In genomic region chr11:108069947-108070346, GRCh38 we compare ENCODE assay signal across 8 cellular contexts. TPM values are rescaled to one million over a fixed set of nuclear protein-coding genes. Genes with fewer than 3 reads are reported as not detected.
DNase-seq lines count a peak whose midpoint lies in the region; ATAC-seq, FAIRE-seq and TF ChIP-seq lines count a peak whose summit lies in the region.

No MANE protein-coding gene starts in this region.

- intact Hi-C loops in A673 (cut with micrococcal nuclease; ENCODE audit: unreplicated experiment), result no loop called here
- intact Hi-C loops in cardiac septum (cut with DNase I), result no loop called here

- no peaks in the 10 kb centered on the region for H3K27me3 ChIP-seq in A673 (replicated peaks; ENCODE audit: insufficient read depth, low read depth, low read length, poor library complexity)
- no peaks in the 10 kb centered on the region for H3K27me3 ChIP-seq in endocrine pancreas (ENCODE audit: control insufficient read depth, insufficient read depth, low read length)
- no peaks in the 10 kb centered on the region for H3K27me3 ChIP-seq in SJCRH30

- no peak for TF ChIP-seq CTCF in A673 (conservative IDR thresholded peaks at IDR 0.05; ENCODE audit: low read depth, low read length)

- peak; percentile 73 for ATAC-seq in GM18858 (IDR thresholded peaks at IDR 0.05; ENCODE audit: unreplicated experiment)
- ATAC-seq in HG03135 (IDR thresholded peaks at IDR 0.05; ENCODE audit: unreplicated experiment), result no peak

- no TSS peak for BruUV-seq in A673 (replicated peaks; lab: Mats Ljungman, UMichigan)

- peaks cover 16% of the 10 kb centered on the region for H3K36me3 ChIP-seq in A673 (ENCODE audit: insufficient read depth, low read length, poor library complexity, severe bottlenecking)
- no peaks in the 10 kb centered on the region for H3K36me3 ChIP-seq in endocrine pancreas (ENCODE audit: control insufficient read depth, insufficient read depth, low read length)
- H3K36me3 ChIP-seq in SJCRH30, result peaks cover 2% of the 10 kb centered on the region; the same call in 1 of the 2 replicates

- H3K27ac ChIP-seq in A673 (ENCODE audit: low read depth, low read length, poor library complexity, severe bottlenecking) (no peak overlapping the region), SJCRH30 (no peak overlapping the region)

- POLR2A ChIA-PET in A673 (lab: Charles Lee; ENCODE audit: low non-redundant PET), result no interaction called here

- no peak overlapping the region for H3K9ac ChIP-seq in endocrine pancreas (ENCODE audit: control insufficient read depth, insufficient read depth, low read length)

- H3K4me1 ChIP-seq in A673 (ENCODE audit: insufficient read depth, low read length, poor library complexity, severe bottlenecking) (no peaks in the 10 kb centered on the region), endocrine pancreas (ENCODE audit: control insufficient read depth, insufficient read depth, low read length) (no peaks in the 10 kb centered on the region), SJCRH30 (no peaks in the 10 kb centered on the region)

- H3K9me3 ChIP-seq in A673 (ENCODE audit: low read depth, low read length, poor library complexity, severe bottlenecking) (no peaks in the 10 kb centered on the region), endocrine pancreas (ENCODE audit: control insufficient read depth, low read length) (no peaks in the 10 kb centered on the region), SJCRH30 (replicated peaks) (no peaks in the 10 kb centered on the region)

- H3K4me3 ChIP-seq in A673 (ENCODE audit: low read depth, low read length, poor library complexity, severe bottlenecking) (no peak overlapping the region), endocrine pancreas (ENCODE audit: control insufficient read depth, insufficient read depth, low read length) (peak overlapping the region; percentile 59), SJCRH30 (no peak overlapping the region)
- H3K4me3 ChIP-seq in Jurkat, Clone E6-1 (ENCODE audit: low read length), result no peak overlapping the region

- DNase-seq in A673 (ENCODE audit: low spot score), result peak; percentile 29
- peak; percentile 26 for DNase-seq in Jurkat, Clone E6-1 (ENCODE audit: low read depth, low spot score)
- no peak for DNase-seq in frontal cortex (ENCODE audit: low spot score in 2 of 2)
- DNase-seq in SJCRH30, result no peak
- DNase-seq in cardiac septum (ENCODE audit: low spot score), result no peak

- FAIRE-seq in frontal cortex (lab: Jason Lieb, UNC), result no peak

- CTCF ChIA-PET in A673 (lab: Charles Lee), result no interaction called here

RNA-seq across cellular contexts. Expression of gene ACAT1, which starts 51.4 kb away (rescaled TPM):
- total RNA-seq in A673 (2021), result 108 and 118 TPM in 2 replicates
- polyA plus RNA-seq in Jurkat, Clone E6-1 (2012; ENCODE audit: insufficient read depth, insufficient read length), result 86.2 TPM
- total RNA-seq in frontal cortex, result 115 TPM
- total RNA-seq in SJCRH30 (2014; rRNA removed; shearing (Covaris generic)), result 62.0 and 65.9 TPM in 2 replicates
- total RNA-seq in cardiac septum, result 238 TPM

Comparison
In these comparisons a context has a peak if more than half of its experiments do, and no peak if none do; other contexts are left out.
1. DNase-seq: peak in A673 (single experiment) and Jurkat, Clone E6-1 (single experiment); none in frontal cortex (0 of 2), SJCRH30 (0 of 2) and cardiac septum (single experiment).